In genomic region chr4:87985097-87985886, GRCh38 we compare ENCODE assay signal across 8 cellular contexts. TPM values are rescaled to one million over a fixed set of nuclear protein-coding genes. Genes with fewer than 3 reads are reported as not detected.
DNase-seq lines count a peak whose midpoint lies in the region; ATAC-seq, FAIRE-seq and TF ChIP-seq lines count a peak whose summit lies in the region.

No MANE protein-coding gene starts in this region.

- ATAC-seq in GM19395 (IDR thresholded peaks at IDR 0.05; ENCODE audit: unreplicated experiment) (peak; percentile 80), HG03571 (IDR thresholded peaks at IDR 0.05; ENCODE audit: unreplicated experiment) (peak; percentile 76)

- no peaks in the 10 kb centered on the region for H3K9me3 Mint-ChIP-seq in brain

- peak overlapping the region in 1 of 5 experiments; percentile 3 for H3K27ac Mint-ChIP-seq in brain

- no peak overlapping the region for H3K4me3 Mint-ChIP-seq in brain

- peaks cover 3% of the 10 kb centered on the region for H3K27me3 Mint-ChIP-seq in brain

- peak; percentile 49 to 51 for TF ChIP-seq CTCF in brain (conservative IDR thresholded peaks at IDR 0.05)

- FAIRE-seq in RCC 7860 (lab: Jason Lieb, UNC): peak; percentile 86

- DNase-seq in DMS 273 treated with DMSO at 0.1 percent for 48 hours (lab: John Stamatoyannopoulos, UW): peak; percentile 16
- DNase-seq in RCC 7860 (ENCODE audit: low spot score): peak; percentile 63
- peak; percentile 75 for DNase-seq in iPS-NIHi7 (ENCODE audit: extremely low spot score)
- peak; percentile 37 for DNase-seq in stimulated activated CD4-positive, alpha-beta T cell treated with anti-CD3 and anti-CD28 coated beads, Interleukin-4, amount 100 ng/mL, for 1 hour
- no peak for DNase-seq in GM19238 (ENCODE audit: insufficient read length, low spot score)

- no peaks in the 10 kb centered on the region for H3K4me1 Mint-ChIP-seq in brain

- H3K36me3 Mint-ChIP-seq in brain: no peaks in the 10 kb centered on the region

RNA-seq across cellular contexts. Expression of gene SPP1, which starts 9.8 kb away (rescaled TPM):
- polyA plus RNA-seq in brain (ENCODE audit: insufficient read depth, low read depth, low replicate concordance): 368 TPM

RNA-seq across cellular contexts. Expression of gene PKD2, which starts 22.1 kb away (rescaled TPM):
- 3.0 TPM for polyA plus RNA-seq in brain (ENCODE audit: insufficient read depth, low read depth, low replicate concordance)
